In the genomic region with DNA sequence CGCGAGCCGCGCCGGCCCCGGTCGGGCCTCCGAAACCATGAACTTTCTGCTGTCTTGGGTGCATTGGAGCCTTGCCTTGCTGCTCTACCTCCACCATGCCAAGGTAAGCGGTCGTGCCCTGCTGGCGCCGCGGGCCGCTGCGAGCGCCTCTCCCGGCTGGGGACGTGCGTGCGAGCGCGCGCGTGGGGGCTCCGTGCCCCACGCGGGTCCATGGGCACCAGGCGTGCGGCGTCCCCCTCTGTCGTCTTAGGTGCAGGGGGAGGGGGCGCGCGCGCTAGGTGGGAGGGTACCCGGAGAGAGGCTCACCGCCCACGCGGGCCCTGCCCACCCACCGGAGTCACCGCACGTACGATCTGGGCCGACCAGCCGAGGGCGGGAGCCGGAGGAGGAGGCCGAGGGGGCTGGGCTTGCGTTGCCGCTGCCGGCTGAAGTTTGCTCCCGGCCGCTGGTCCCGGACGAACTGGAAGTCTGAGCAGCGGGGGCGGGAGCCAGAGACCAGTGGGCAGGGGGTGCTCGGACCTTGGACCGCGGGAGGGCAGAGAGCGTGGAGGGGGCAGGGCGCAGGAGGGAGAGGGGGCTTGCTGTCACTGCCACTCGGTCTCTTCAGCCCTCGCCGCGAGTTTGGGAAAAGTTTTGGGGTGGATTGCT, we compare ENCODE assay signal across 8 cellular contexts. TPM values are rescaled to one million over a fixed set of nuclear protein-coding genes. Genes with fewer than 3 reads are reported as not detected.
A peak's percentile ranks its signal among the peaks of the same experiment; 100 is the strongest.
DNase-seq lines count a peak whose midpoint lies in the region; ATAC-seq and TF ChIP-seq lines count a peak whose summit lies in the region.

No MANE protein-coding gene starts in this region.

- H3K27me3 ChIP-seq in heart right ventricle, result no peaks in the 10 kb centered on the region

- H3K36me3 ChIP-seq in SK-N-MC (ENCODE audit: insufficient read depth, low read length), result peaks cover 33% of the 10 kb centered on the region
- peaks cover 0 to 20% (median 0%) of the 10 kb centered on the region in 9 donors for H3K36me3 ChIP-seq in heart right ventricle

- H3K9ac ChIP-seq in SK-N-MC (ENCODE audit: insufficient read length), result peak overlapping the region; percentile 93

- H3K27ac ChIP-seq in SK-N-MC (peak overlapping the region; percentile 47; the same call in 1 of the 2 replicates), heart right ventricle (peak overlapping the region; percentile 86 to 99 (median 95))

- peak in 2 of 9 donors; percentile 6 to 12 for TF ChIP-seq CTCF in heart right ventricle (IDR thresholded peaks at IDR 0.05)

- H3K4me3 ChIP-seq in SK-N-MC (peak overlapping the region; percentile 96), heart right ventricle (peak overlapping the region; percentile 85 to 98 (median 94))

- ATAC-seq in HG02759 (IDR thresholded peaks at IDR 0.05; ENCODE audit: unreplicated experiment) (peak; percentile 22), heart right ventricle (peak in 5 of 8 donors; percentile 3 to 19 (median 14)), GM21825 (IDR thresholded peaks at IDR 0.05; ENCODE audit: unreplicated experiment) (no peak)

- peaks cover 17 to 61% (median 53%) of the 10 kb centered on the region in 9 donors for H3K4me1 ChIP-seq in heart right ventricle

- DNase-seq in Caki2 (ENCODE audit: low read depth) (peak; percentile 80), SK-N-MC (ENCODE audit: low read depth, low spot score) (no peak), heart right ventricle (peak; percentile 67 to 73), posterior vena cava (ENCODE audit: low spot score) (peak; percentile 93), pons (ENCODE audit: low spot score) (no peak)
- peak; percentile 46 for DNase-seq in activated naive CD8-positive, alpha-beta T cell treated with anti-CD3 and anti-CD28 coated beads, Interleukin-2, amount 50 U/mL, for 16 hours (ENCODE audit: low read depth, low spot score)

- in situ Hi-C loops in Caki2 (cut with HindIII; ENCODE audit: low pct_unique_long_range_greater_than_20kb, low sequenced_read_pairs), result no loop called here

- intact Hi-C loops in heart right ventricle (cut with DNase I), result loop anchor here in 8 of 10 donors (2.0 to 10.0 kb wide), 10 partner anchors 54 to 453 kb away; partner anchors contain the start of gene SLC29A1 (in 1 of the 8)
- intact Hi-C loops in posterior vena cava (cut with DNase I), result loop anchor here (5.0 to 10.0 kb wide), 2 partner anchors 104 to 183 kb away; no protein-coding TSS in a partner anchor

- 0 to 2% methylated on average over 60 to 66 of the region's 66 CpGs for WGBS in heart right ventricle, 2 donors

- no peaks in the 10 kb centered on the region for H3K9me3 ChIP-seq in SK-N-MC (ENCODE audit: low read depth, low read length)
- H3K9me3 ChIP-seq in heart right ventricle, result no peaks in the 10 kb centered on the region

RNA-seq across cellular contexts. Expression of gene VEGFA, which starts 1.3 kb away (rescaled TPM):
- total RNA-seq in Caki2 (2014; rRNA removed; shearing (Covaris generic); ENCODE audit: low replicate concordance), result 40.0 and 81.4 TPM in 2 replicates
- total RNA-seq in heart right ventricle (100 to 1,000 TPM; 163 to 456 (median 216) TPM), posterior vena cava (10 to 100 TPM; 88.4 to 91.7 TPM)
- polyA plus RNA-seq in heart right ventricle, result 100 to 1,000 TPM; 133 to 396 TPM

Comparison
In these comparisons a context has a peak if more than half of its experiments do, and no peak if none do; other contexts are left out.
1. DNase-seq: peak in Caki2 (single experiment), activated naive CD8-positive, alpha-beta T cell treated with anti-CD3 and anti-CD28 coated beads, Interleukin-2, amount 50 U/mL, for 16 hours (single experiment), heart right ventricle (2 of 2) and posterior vena cava (single experiment); none in SK-N-MC (single experiment) and pons (single experiment).